Comparison of ENCODE assay signal across 1 cellular context in genomic region chr7:12686894-12687212, GRCh38.
A peak's percentile ranks its signal among the peaks of the same experiment; 100 is the strongest.
TF ChIP-seq lines count a peak whose summit lies in the region.

No MANE protein-coding gene starts in this region.

TF ChIP-seq in HepG2, 621 proteins besides CTCF, POLR2A, EP300 and RAD21 (continued from another document):
- TF ChIP-seq ZNF280D (CRISPR knock-in tag; IDR thresholded peaks at IDR 0.05): 0 out of 2 replicates have a peak, but pooled peaks have one; percentile 4
- TF ChIP-seq FOXK1 (CRISPR knock-in tag; IDR thresholded peaks at IDR 0.05; ENCODE audit: borderline replicate concordance, low read depth): no peak
- TF ChIP-seq NCOR1 (IDR thresholded peaks at IDR 0.05; ENCODE audit: borderline replicate concordance, low read length): no peak
- TF ChIP-seq NFATC3 (CRISPR knock-in tag; IDR thresholded peaks at IDR 0.05): no peak
- TF ChIP-seq, protein P1, sequence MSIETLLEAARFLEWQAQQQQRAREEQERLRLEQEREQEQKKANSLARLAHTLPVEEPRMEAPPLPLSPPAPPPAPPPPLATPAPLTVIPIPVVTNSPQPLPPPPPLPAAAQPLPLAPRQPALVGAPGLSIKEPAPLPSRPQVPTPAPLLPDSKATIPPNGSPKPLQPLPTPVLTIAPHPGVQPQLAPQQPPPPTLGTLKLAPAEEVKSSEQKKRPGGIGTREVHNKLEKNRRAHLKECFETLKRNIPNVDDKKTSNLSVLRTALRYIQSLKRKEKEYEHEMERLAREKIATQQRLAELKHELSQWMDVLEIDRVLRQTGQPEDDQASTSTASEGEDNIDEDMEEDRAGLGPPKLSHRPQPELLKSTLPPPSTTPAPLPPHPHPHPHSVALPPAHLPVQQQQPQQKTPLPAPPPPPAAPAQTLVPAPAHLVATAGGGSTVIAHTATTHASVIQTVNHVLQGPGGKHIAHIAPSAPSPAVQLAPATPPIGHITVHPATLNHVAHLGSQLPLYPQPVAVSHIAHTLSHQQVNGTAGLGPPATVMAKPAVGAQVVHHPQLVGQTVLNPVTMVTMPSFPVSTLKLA (IDR thresholded peaks at IDR 0.05): 0 out of 2 replicates have a peak, but pooled peaks have one; percentile 3
- peak; percentile 58; the same call in 1 of the 2 replicates for TF ChIP-seq ZNF142 (CRISPR knock-in tag; IDR thresholded peaks at IDR 0.05)
- 0 out of 2 replicates have a peak, but pooled peaks have one; percentile 10 for TF ChIP-seq KLF12 (CRISPR knock-in tag; IDR thresholded peaks at IDR 0.05; ENCODE audit: borderline replicate concordance)
- 0 out of 2 replicates have a peak, but pooled peaks have one; percentile 21 for TF ChIP-seq ESRRA (CRISPR knock-in tag; IDR thresholded peaks at IDR 0.05; ENCODE audit: low read depth)
- TF ChIP-seq MYC (CRISPR knock-in tag; IDR thresholded peaks at IDR 0.05; ENCODE audit: borderline replicate concordance): 0 out of 2 replicates have a peak, but pooled peaks have one; percentile 65
- TF ChIP-seq RNF2 (conservative IDR thresholded peaks at IDR 0.05; ENCODE audit: low read depth): 0 out of 2 replicates have a peak, but pooled peaks have one; percentile 2
- TF ChIP-seq HDAC6 (IDR thresholded peaks at IDR 0.05; ENCODE audit: low read depth, low read length): no peak
- TF ChIP-seq HMG20B (CRISPR knock-in tag; conservative IDR thresholded peaks at IDR 0.05): no peak
- TF ChIP-seq, protein P2, sequence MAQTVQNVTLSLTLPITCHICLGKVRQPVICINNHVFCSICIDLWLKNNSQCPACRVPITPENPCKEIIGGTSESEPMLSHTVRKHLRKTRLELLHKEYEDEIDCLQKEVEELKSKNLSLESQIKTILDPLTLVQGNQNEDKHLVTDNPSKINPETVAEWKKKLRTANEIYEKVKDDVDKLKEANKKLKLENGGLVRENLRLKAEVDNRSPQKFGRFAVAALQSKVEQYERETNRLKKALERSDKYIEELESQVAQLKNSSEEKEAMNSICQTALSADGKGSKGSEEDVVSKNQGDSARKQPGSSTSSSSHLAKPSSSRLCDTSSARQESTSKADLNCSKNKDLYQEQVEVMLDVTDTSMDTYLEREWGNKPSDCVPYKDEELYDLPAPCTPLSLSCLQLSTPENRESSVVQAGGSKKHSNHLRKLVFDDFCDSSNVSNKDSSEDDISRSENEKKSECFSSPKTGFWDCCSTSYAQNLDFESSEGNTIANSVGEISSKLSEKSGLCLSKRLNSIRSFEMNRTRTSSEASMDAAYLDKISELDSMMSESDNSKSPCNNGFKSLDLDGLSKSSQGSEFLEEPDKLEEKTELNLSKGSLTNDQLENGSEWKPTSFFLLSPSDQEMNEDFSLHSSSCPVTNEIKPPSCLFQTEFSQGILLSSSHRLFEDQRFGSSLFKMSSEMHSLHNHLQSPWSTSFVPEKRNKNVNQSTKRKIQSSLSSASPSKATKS (CRISPR knock-in tag; IDR thresholded peaks at IDR 0.05): peak; percentile 62; the same call in 1 of the 2 replicates
- 0 out of 2 replicates have a peak, but pooled peaks have one; percentile 81 for TF ChIP-seq GLI4 (CRISPR knock-in tag; IDR thresholded peaks at IDR 0.05; ENCODE audit: borderline replicate concordance)
- TF ChIP-seq HNRNPK (IDR thresholded peaks at IDR 0.05; ENCODE audit: low read depth, low read length, poor library complexity, severe bottlenecking): peak; percentile 72
- TF ChIP-seq ZNF17 (CRISPR knock-in tag; IDR thresholded peaks at IDR 0.05): 0 out of 2 replicates have a peak, but pooled peaks have one; percentile 85
- 0 out of 2 replicates have a peak, but pooled peaks have one; percentile 55 for TF ChIP-seq ZNF343 (CRISPR knock-in tag; IDR thresholded peaks at IDR 0.05)
- TF ChIP-seq ATF7-NPFF (CRISPR knock-in tag; IDR thresholded peaks at IDR 0.05; ENCODE audit: low read depth): peak; percentile 67; the same call in 1 of the 2 replicates
- 0 out of 2 replicates have a peak, but pooled peaks have one; percentile 4 for TF ChIP-seq ZNF772 (CRISPR knock-in tag; IDR thresholded peaks at IDR 0.05)
- TF ChIP-seq GABPB1 (CRISPR knock-in tag; IDR thresholded peaks at IDR 0.05): peak; percentile 37; the same call in 1 of the 2 replicates
- TF ChIP-seq AGO2 (optimal IDR thresholded peaks at IDR 0.05; ENCODE audit: low read depth, low read length): peak; percentile 93
- TF ChIP-seq GFI1 (CRISPR knock-in tag; IDR thresholded peaks at IDR 0.05; ENCODE audit: borderline replicate concordance): peak; percentile 67; the same call in 1 of the 2 replicates
- TF ChIP-seq, protein P3, sequence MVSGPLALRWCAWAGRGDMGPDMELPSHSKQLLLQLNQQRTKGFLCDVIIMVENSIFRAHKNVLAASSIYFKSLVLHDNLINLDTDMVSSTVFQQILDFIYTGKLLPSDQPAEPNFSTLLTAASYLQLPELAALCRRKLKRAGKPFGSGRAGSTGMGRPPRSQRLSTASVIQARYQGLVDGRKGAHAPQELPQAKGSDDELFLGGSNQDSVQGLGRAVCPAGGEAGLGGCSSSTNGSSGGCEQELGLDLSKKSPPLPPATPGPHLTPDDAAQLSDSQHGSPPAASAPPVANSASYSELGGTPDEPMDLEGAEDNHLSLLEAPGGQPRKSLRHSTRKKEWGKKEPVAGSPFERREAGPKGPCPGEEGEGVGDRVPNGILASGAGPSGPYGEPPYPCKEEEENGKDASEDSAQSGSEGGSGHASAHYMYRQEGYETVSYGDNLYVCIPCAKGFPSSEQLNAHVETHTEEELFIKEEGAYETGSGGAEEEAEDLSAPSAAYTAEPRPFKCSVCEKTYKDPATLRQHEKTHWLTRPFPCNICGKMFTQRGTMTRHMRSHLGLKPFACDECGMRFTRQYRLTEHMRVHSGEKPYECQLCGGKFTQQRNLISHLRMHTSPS (CRISPR knock-in tag; IDR thresholded peaks at IDR 0.05; ENCODE audit: low read depth): 0 out of 2 replicates have a peak, but pooled peaks have one; percentile 36
- peak; percentile 34; the same call in 1 of the 2 replicates for TF ChIP-seq PHF20 (CRISPR knock-in tag; IDR thresholded peaks at IDR 0.05)
